1 cellular context compared by ENCODE assay signal in the genomic region with DNA sequence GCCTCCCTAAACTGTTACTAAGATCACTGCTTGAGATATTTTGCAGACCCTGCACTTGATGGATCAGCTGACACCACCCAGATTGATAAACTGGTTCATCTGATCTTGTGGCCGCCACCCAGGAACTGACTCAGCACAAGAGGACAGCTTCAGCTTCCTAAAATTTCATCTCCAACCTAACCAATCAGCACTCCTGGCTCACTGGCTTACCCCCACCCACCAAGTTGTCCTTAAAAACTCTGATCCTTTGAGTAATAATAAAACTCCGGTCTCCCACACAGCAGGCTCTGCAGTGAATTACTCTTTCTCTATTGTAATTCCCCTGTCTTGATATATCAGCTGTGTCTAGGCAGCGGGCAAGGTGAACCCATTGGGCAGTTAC.
TF ChIP-seq lines count a peak whose summit lies in the region.

No MANE protein-coding gene starts in this region.

TF ChIP-seq in GM23338, 12 proteins besides CTCF, POLR2A, EP300 and RAD21 (continued from another document):
- TF ChIP-seq, protein P1, sequence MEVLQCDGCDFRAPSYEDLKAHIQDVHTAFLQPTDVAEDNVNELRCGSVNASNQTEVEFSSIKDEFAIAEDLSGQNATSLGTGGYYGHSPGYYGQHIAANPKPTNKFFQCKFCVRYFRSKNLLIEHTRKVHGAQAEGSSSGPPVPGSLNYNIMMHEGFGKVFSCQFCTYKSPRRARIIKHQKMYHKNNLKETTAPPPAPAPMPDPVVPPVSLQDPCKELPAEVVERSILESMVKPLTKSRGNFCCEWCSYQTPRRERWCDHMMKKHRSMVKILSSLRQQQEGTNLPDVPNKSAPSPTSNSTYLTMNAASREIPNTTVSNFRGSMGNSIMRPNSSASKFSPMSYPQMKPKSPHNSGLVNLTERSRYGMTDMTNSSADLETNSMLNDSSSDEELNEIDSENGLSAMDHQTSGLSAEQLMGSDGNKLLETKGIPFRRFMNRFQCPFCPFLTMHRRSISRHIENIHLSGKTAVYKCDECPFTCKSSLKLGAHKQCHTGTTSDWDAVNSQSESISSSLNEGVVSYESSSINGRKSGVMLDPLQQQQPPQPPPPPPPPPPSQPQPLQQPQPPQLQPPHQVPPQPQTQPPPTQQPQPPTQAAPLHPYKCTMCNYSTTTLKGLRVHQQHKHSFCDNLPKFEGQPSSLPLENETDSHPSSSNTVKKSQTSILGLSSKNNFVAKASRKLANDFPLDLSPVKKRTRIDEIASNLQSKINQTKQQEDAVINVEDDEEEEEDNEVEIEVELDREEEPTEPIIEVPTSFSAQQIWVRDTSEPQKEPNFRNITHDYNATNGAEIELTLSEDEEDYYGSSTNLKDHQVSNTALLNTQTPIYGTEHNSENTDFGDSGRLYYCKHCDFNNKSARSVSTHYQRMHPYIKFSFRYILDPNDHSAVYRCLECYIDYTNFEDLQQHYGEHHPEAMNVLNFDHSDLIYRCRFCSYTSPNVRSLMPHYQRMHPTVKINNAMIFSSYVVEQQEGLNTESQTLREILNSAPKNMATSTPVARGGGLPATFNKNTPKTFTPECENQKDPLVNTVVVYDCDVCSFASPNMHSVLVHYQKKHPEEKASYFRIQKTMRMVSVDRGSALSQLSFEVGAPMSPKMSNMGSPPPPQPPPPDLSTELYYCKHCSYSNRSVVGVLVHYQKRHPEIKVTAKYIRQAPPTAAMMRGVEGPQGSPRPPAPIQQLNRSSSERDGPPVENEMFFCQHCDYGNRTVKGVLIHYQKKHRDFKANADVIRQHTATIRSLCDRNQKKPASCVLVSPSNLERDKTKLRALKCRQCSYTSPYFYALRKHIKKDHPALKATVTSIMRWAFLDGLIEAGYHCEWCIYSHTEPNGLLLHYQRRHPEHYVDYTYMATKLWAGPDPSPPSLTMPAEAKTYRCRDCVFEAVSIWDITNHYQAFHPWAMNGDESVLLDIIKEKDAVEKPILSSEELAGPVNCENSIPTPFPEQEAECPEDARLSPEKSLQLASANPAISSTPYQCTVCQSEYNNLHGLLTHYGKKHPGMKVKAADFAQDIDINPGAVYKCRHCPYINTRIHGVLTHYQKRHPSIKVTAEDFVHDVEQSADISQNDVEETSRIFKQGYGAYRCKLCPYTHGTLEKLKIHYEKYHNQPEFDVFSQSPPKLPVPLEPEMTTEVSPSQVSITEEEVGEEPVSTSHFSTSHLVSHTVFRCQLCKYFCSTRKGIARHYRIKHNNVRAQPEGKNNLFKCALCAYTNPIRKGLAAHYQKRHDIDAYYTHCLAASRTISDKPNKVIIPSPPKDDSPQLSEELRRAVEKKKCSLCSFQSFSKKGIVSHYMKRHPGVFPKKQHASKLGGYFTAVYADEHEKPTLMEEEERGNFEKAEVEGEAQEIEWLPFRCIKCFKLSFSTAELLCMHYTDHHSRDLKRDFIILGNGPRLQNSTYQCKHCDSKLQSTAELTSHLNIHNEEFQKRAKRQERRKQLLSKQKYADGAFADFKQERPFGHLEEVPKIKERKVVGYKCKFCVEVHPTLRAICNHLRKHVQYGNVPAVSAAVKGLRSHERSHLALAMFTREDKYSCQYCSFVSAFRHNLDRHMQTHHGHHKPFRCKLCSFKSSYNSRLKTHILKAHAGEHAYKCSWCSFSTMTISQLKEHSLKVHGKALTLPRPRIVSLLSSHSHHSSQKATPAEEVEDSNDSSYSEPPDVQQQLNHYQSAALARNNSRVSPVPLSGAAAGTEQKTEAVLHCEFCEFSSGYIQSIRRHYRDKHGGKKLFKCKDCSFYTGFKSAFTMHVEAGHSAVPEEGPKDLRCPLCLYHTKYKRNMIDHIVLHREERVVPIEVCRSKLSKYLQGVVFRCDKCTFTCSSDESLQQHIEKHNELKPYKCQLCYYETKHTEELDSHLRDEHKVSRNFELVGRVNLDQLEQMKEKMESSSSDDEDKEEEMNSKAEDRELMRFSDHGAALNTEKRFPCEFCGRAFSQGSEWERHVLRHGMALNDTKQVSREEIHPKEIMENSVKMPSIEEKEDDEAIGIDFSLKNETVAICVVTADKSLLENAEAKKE (CRISPR knock-in tag; IDR thresholded peaks at IDR 0.05): no peak
- TF ChIP-seq EZH2phosphoT487 (IDR thresholded peaks at IDR 0.05; ENCODE audit: unreplicated experiment): no peak
- no peak for TF ChIP-seq CREB1 (CRISPR knock-in tag; IDR thresholded peaks at IDR 0.05; ENCODE audit: low read depth)
